1 cellular context compared by ENCODE assay signal in the genomic region with DNA sequence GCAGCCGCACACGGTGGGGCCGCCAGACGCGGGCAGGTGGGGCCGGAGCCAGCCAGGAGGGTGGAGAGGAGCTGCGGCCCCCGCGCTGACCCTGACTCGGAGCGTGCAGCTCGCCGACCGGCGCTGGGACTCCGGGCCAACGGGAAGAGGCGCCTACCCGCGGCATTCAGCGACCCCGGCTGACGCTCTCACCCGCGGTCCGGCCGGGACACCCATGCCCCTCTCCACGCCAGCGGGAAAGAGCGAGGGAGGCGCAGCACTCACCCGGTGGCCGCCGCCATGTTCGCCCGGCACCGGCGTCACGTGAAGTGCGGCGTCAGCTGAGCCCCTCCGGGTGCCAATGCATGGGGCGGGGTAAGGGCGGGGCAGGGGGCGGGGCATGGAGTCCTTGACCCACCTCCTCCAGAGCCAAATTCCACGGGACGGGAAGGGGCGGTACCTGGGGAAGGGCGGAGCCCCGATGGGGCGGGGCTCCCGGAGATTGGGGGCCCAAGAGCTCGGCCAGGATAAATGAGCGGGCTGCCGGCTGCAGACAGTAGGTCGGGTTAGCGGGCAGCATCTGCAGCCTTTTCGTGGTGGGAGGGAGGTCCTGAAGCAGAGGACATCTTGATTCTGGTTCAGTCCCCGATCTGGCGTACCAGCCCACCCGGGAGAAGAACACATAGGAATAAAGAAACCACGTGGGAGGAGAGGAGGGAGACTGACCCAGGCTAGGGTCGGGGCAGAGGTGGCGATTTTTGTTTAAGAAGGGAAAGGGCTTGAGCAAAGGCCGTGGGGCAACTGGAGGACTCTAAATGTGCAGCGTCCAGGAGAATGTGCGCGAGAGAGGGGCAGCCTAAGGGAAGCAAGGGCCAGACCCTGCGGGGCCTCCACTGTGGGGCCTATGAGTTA.
TF ChIP-seq lines count a peak whose summit lies in the region.

A gene (minus strand): TSS at position 312 of the 891 bp plus-strand sequence. CDS start 31 bp downstream, at position 281.

TF ChIP-seq in HepG2, 621 proteins besides CTCF, POLR2A, EP300 and RAD21 (continued from another document and continues in another):
- TF ChIP-seq, protein P1, sequence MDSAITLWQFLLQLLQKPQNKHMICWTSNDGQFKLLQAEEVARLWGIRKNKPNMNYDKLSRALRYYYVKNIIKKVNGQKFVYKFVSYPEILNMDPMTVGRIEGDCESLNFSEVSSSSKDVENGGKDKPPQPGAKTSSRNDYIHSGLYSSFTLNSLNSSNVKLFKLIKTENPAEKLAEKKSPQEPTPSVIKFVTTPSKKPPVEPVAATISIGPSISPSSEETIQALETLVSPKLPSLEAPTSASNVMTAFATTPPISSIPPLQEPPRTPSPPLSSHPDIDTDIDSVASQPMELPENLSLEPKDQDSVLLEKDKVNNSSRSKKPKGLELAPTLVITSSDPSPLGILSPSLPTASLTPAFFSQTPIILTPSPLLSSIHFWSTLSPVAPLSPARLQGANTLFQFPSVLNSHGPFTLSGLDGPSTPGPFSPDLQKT (CRISPR knock-in tag; IDR thresholded peaks at IDR 0.05; ENCODE audit: borderline replicate concordance) = no peak
- TF ChIP-seq ZNF224 (CRISPR knock-in tag; IDR thresholded peaks at IDR 0.05) = no peak
- peak; percentile 35; the same call in 1 of the 2 replicates for TF ChIP-seq NCOA2 (CRISPR knock-in tag; IDR thresholded peaks at IDR 0.05)
- 0 out of 2 replicates have a peak, but pooled peaks have one; percentile 24 for TF ChIP-seq FOXK1 (CRISPR knock-in tag; IDR thresholded peaks at IDR 0.05; ENCODE audit: borderline replicate concordance, low read depth)
- TF ChIP-seq, protein P2, sequence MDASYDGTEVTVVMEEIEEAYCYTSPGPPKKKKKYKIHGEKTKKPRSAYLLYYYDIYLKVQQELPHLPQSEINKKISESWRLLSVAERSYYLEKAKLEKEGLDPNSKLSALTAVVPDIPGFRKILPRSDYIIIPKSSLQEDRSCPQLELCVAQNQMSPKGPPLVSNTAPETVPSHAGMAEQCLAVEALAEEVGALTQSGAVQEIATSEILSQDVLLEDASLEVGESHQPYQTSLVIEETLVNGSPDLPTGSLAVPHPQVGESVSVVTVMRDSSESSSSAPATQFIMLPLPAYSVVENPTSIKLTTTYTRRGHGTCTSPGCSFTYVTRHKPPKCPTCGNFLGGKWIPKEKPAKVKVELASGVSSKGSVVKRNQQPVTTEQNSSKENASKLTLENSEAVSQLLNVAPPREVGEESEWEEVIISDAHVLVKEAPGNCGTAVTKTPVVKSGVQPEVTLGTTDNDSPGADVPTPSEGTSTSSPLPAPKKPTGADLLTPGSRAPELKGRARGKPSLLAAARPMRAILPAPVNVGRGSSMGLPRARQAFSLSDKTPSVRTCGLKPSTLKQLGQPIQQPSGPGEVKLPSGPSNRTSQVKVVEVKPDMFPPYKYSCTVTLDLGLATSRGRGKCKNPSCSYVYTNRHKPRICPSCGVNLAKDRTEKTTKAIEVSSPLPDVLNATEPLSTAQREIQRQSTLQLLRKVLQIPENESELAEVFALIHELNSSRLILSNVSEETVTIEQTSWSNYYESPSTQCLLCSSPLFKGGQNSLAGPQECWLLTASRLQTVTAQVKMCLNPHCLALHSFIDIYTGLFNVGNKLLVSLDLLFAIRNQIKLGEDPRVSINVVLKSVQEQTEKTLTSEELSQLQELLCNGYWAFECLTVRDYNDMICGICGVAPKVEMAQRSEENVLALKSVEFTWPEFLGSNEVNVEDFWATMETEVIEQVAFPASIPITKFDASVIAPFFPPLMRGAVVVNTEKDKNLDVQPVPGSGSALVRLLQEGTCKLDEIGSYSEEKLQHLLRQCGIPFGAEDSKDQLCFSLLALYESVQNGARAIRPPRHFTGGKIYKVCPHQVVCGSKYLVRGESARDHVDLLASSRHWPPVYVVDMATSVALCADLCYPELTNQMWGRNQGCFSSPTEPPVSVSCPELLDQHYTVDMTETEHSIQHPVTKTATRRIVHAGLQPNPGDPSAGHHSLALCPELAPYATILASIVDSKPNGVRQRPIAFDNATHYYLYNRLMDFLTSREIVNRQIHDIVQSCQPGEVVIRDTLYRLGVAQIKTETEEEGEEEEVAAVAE (CRISPR knock-in tag; IDR thresholded peaks at IDR 0.05; ENCODE audit: borderline replicate concordance) = no peak
- 0 out of 2 replicates have a peak, but pooled peaks have one; percentile 60 for TF ChIP-seq HDAC2 (CRISPR knock-in tag; IDR thresholded peaks at IDR 0.05)
- TF ChIP-seq, protein P3, sequence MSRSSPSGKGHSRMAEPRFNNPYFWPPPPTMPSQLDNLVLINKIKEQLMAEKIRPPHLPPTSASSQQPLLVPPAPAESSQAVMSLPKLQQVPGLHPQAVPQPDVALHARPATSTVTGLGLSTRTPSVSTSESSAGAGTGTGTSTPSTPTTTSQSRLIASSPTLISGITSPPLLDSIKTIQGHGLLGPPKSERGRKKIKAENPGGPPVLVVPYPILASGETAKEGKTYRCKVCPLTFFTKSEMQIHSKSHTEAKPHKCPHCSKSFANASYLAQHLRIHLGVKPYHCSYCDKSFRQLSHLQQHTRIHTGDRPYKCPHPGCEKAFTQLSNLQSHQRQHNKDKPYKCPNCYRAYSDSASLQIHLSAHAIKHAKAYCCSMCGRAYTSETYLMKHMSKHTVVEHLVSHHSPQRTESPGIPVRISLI (CRISPR knock-in tag; IDR thresholded peaks at IDR 0.05; ENCODE audit: borderline replicate concordance) = peak; percentile 39; the same call in 1 of the 2 replicates
- TF ChIP-seq ZSCAN25 (CRISPR knock-in tag; IDR thresholded peaks at IDR 0.05) = peak; percentile 33; the same call in 1 of the 2 replicates
- no peak for TF ChIP-seq ZNF773 (CRISPR knock-in tag; IDR thresholded peaks at IDR 0.05; ENCODE audit: borderline replicate concordance)
- peak; percentile 77; the same call in 1 of the 2 replicates for TF ChIP-seq DNMT1 (CRISPR knock-in tag; IDR thresholded peaks at IDR 0.05)
- TF ChIP-seq ZNF230 (CRISPR knock-in tag; IDR thresholded peaks at IDR 0.05) = 0 out of 2 replicates have a peak, but pooled peaks have one; percentile 21
- TF ChIP-seq, protein P4, sequence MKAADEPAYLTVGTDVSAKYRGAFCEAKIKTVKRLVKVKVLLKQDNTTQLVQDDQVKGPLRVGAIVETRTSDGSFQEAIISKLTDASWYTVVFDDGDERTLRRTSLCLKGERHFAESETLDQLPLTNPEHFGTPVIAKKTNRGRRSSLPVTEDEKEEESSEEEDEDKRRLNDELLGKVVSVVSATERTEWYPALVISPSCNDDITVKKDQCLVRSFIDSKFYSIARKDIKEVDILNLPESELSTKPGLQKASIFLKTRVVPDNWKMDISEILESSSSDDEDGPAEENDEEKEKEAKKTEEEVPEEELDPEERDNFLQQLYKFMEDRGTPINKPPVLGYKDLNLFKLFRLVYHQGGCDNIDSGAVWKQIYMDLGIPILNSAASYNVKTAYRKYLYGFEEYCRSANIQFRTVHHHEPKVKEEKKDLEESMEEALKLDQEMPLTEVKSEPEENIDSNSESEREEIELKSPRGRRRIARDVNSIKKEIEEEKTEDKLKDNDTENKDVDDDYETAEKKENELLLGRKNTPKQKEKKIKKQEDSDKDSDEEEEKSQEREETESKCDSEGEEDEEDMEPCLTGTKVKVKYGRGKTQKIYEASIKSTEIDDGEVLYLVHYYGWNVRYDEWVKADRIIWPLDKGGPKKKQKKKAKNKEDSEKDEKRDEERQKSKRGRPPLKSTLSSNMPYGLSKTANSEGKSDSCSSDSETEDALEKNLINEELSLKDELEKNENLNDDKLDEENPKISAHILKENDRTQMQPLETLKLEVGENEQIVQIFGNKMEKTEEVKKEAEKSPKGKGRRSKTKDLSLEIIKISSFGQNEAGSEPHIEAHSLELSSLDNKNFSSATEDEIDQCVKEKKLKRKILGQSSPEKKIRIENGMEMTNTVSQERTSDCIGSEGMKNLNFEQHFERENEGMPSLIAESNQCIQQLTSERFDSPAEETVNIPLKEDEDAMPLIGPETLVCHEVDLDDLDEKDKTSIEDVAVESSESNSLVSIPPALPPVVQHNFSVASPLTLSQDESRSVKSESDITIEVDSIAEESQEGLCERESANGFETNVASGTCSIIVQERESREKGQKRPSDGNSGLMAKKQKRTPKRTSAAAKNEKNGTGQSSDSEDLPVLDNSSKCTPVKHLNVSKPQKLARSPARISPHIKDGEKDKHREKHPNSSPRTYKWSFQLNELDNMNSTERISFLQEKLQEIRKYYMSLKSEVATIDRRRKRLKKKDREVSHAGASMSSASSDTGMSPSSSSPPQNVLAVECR (CRISPR knock-in tag; IDR thresholded peaks at IDR 0.05; ENCODE audit: borderline replicate concordance) = peak; percentile 96
- TF ChIP-seq, protein P5, sequence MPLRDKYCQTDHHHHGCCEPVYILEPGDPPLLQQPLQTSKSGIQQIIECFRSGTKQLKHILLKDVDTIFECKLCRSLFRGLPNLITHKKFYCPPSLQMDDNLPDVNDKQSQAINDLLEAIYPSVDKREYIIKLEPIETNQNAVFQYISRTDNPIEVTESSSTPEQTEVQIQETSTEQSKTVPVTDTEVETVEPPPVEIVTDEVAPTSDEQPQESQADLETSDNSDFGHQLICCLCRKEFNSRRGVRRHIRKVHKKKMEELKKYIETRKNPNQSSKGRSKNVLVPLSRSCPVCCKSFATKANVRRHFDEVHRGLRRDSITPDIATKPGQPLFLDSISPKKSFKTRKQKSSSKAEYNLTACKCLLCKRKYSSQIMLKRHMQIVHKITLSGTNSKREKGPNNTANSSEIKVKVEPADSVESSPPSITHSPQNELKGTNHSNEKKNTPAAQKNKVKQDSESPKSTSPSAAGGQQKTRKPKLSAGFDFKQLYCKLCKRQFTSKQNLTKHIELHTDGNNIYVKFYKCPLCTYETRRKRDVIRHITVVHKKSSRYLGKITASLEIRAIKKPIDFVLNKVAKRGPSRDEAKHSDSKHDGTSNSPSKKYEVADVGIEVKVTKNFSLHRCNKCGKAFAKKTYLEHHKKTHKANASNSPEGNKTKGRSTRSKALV (CRISPR knock-in tag; IDR thresholded peaks at IDR 0.05) = no peak
- TF ChIP-seq, protein P6, sequence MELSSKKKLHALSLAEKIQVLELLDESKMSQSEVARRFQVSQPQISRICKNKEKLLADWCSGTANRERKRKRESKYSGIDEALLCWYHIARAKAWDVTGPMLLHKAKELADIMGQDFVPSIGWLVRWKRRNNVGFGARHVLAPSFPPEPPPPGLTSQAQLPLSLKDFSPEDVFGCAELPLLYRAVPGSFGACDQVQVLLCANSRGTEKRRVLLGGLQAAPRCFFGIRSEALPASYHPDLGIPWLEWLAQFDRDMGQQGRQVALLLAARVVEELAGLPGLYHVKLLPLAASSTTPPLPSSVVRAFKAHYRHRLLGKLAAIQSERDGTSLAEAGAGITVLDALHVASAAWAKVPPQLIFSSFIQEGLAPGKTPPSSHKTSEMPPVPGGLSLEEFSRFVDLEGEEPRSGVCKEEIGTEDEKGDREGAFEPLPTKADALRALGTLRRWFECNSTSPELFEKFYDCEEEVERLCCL (CRISPR knock-in tag; IDR thresholded peaks at IDR 0.05; ENCODE audit: borderline replicate concordance) = no peak
- no peak for TF ChIP-seq CBX2 (IDR thresholded peaks at IDR 0.05; ENCODE audit: low read depth, low read length)
- TF ChIP-seq CBX2 (CRISPR knock-in tag; IDR thresholded peaks at IDR 0.05; ENCODE audit: low read depth) = no peak
- no peak for TF ChIP-seq TMF1 (CRISPR knock-in tag; IDR thresholded peaks at IDR 0.05; ENCODE audit: low read depth)
- TF ChIP-seq FLYWCH1 (CRISPR knock-in tag; IDR thresholded peaks at IDR 0.05) = no peak
- TF ChIP-seq HES4 (CRISPR knock-in tag; IDR thresholded peaks at IDR 0.05; ENCODE audit: borderline replicate concordance) = no peak
- TF ChIP-seq REL (CRISPR knock-in tag; conservative IDR thresholded peaks at IDR 0.05) = no peak
- no peak for TF ChIP-seq ZSCAN30 (CRISPR knock-in tag; IDR thresholded peaks at IDR 0.05)
- no peak for TF ChIP-seq KLF15 (CRISPR knock-in tag; IDR thresholded peaks at IDR 0.05; ENCODE audit: borderline replicate concordance)
- TF ChIP-seq, protein P7, sequence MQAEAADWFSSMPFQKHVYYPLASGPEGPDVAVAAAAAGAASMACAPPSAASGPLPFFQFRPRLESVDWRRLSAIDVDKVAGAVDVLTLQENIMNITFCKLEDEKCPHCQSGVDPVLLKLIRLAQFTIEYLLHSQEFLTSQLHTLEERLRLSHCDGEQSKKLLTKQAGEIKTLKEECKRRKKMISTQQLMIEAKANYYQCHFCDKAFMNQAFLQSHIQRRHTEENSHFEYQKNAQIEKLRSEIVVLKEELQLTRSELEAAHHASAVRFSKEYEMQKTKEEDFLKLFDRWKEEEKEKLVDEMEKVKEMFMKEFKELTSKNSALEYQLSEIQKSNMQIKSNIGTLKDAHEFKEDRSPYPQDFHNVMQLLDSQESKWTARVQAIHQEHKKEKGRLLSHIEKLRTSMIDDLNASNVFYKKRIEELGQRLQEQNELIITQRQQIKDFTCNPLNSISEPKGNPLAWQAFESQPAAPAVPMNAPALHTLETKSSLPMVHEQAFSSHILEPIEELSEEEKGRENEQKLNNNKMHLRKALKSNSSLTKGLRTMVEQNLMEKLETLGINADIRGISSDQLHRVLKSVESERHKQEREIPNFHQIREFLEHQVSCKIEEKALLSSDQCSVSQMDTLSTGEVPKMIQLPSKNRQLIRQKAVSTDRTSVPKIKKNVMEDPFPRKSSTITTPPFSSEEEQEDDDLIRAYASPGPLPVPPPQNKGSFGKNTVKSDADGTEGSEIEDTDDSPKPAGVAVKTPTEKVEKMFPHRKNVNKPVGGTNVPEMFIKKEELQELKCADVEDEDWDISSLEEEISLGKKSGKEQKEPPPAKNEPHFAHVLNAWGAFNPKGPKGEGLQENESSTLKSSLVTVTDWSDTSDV (CRISPR knock-in tag; IDR thresholded peaks at IDR 0.05) = peak; percentile 60; the same call in 1 of the 2 replicates
- peak; percentile 57; the same call in 1 of the 2 replicates for TF ChIP-seq ZNF790 (CRISPR knock-in tag; IDR thresholded peaks at IDR 0.05; ENCODE audit: borderline replicate concordance)
- TF ChIP-seq SMARCE1 (IDR thresholded peaks at IDR 0.05; ENCODE audit: borderline replicate concordance) = no peak
- TF ChIP-seq POLR2AphosphoS2 (IDR thresholded peaks at IDR 0.05; ENCODE audit: low read depth, low read length) = no peak
- TF ChIP-seq EHMT2 (IDR thresholded peaks at IDR 0.05; ENCODE audit: borderline replicate concordance, low read depth, low read length) = no peak
- TF ChIP-seq SP1 (IDR thresholded peaks at IDR 0.05) = no peak
- peak; percentile 86 for TF ChIP-seq SP1 (CRISPR knock-in tag; IDR thresholded peaks at IDR 0.05)
- no peak for TF ChIP-seq NR1H2 (CRISPR knock-in tag; IDR thresholded peaks at IDR 0.05; ENCODE audit: borderline replicate concordance, low read depth)
- no peak for TF ChIP-seq ATF1 (CRISPR knock-in tag; IDR thresholded peaks at IDR 0.05)
- TF ChIP-seq, protein P8, sequence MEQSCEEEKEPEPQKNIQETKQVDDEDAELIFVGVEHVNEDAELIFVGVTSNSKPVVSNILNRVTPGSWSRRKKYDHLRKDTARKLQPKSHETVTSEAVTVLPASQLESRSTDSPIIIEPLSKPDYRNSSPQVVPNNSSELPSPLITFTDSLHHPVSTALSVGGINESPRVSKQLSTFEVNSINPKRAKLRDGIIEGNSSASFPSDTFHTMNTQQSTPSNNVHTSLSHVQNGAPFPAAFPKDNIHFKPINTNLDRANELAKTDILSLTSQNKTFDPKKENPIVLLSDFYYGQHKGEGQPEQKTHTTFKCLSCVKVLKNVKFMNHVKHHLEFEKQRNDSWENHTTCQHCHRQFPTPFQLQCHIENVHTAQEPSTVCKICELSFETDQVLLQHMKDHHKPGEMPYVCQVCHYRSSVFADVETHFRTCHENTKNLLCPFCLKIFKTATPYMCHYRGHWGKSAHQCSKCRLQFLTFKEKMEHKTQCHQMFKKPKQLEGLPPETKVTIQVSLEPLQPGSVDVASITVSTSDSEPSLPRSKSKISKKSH (CRISPR knock-in tag; IDR thresholded peaks at IDR 0.05; ENCODE audit: borderline replicate concordance) = peak; percentile 66; the same call in 1 of the 2 replicates
- peak; percentile 17; the same call in 1 of the 2 replicates for TF ChIP-seq YEATS4 (CRISPR knock-in tag; IDR thresholded peaks at IDR 0.05; ENCODE audit: borderline replicate concordance)
- TF ChIP-seq U2AF1 (optimal IDR thresholded peaks at IDR 0.05; ENCODE audit: low read depth, low read length) = peak; percentile 59
